In genomic region chr14:81392052-81392451, GRCh38 we compare ENCODE assay signal across 23 cellular contexts.
"Had no signal": no experiment of that assay in that cellular context is flagged by ENCODE, and none has a peak within 500 bp of the region (broad histone marks: within the 10 kb centered on the region; RNA-seq: fewer than 3 reads in every experiment).

No MANE protein-coding gene starts in this region.

- DNase-seq: colonic mucosa; effector CD8-positive, alpha-beta T cell; foreskin melanocyte; head of caudate nucleus; left ventricle myocardium inferior; lower lobe of right lung; mesenchymal stem cell; midbrain; nucleus accumbens; ovary; right cardiac atrium; small intestine; stimulated activated CD4-positive, alpha-beta T cell treated with anti-CD3 and anti-CD28 coated beads, Interleukin-2, amount 100 ng/mL, for 48 hours; stimulated activated CD8-positive, alpha-beta memory T cell treated with anti-CD3 and anti-CD28 coated beads, Interleukin-4, amount 100 ng/mL, for 48 hours; stimulated activated naive CD8-positive, alpha-beta T cell treated with anti-CD3 and anti-CD28 coated beads, Interleukin-15, Interleukin-2, amounts not matched to agents 100 U/mL and 50 U/mL, for 24 hours; thyroid gland; upper lobe of left lung; uterus had no signal

- FAIRE-seq: small intestine had no signal

- ATAC-seq: lower lobe of right lung; natural killer cell treated with Interleukin-12 subunit alpha and Interleukin-12 subunit beta and Interleukin-15 and Interleukin-18, amount 100 ng/mL, for 72 hours; right cardiac atrium; stimulated activated effector memory CD8-positive, alpha-beta T cell treated with anti-CD3 and anti-CD28 coated beads, Interleukin-12 subunit alpha, Interleukin-12 subunit beta, amount 100 ng/mL, for 72 hours; stimulated activated naive CD8-positive, alpha-beta T cell treated with anti-CD3 and anti-CD28 coated beads, Interleukin-15, Interleukin-2, amounts not matched to agents 100 U/mL and 50 U/mL, for 24 hours had no signal

- H3K9me3 ChIP-seq: colonic mucosa, lower lobe of right lung, ovary, suprapubic skin, thyroid gland, upper lobe of left lung, uterus had no signal

- H3K27me3 ChIP-seq: colonic mucosa, hepatocyte, neural progenitor cell, ovary, suprapubic skin, thyroid gland, upper lobe of left lung, uterus had no signal

- H3K9ac ChIP-seq: neural progenitor cell had no signal

- H3K4me1 ChIP-seq: colonic mucosa, left ventricle myocardium inferior, lower lobe of right lung, upper lobe of left lung, uterus had no signal

- H2AFZ ChIP-seq: hepatocyte, neural progenitor cell had no signal

- H3K4me2 ChIP-seq: hepatocyte, neural progenitor cell had no signal

- H3K4me3 ChIP-seq: colonic mucosa, hepatocyte, left ventricle myocardium inferior, lower lobe of right lung, neural progenitor cell, ovary, suprapubic skin, thyroid gland, upper lobe of left lung, uterus had no signal

- H3K79me2 ChIP-seq: hepatocyte had no signal

- H3K36me3 ChIP-seq: colonic mucosa, lower lobe of right lung, neural progenitor cell, ovary, suprapubic skin, thyroid gland, upper lobe of left lung, uterus had no signal

- H3K27ac ChIP-seq: colonic mucosa, hepatocyte, left ventricle myocardium inferior, lower lobe of right lung, neural progenitor cell, ovary, suprapubic skin, upper lobe of left lung, uterus had no signal
